8 cellular contexts compared by ENCODE assay signal in the genomic region with DNA sequence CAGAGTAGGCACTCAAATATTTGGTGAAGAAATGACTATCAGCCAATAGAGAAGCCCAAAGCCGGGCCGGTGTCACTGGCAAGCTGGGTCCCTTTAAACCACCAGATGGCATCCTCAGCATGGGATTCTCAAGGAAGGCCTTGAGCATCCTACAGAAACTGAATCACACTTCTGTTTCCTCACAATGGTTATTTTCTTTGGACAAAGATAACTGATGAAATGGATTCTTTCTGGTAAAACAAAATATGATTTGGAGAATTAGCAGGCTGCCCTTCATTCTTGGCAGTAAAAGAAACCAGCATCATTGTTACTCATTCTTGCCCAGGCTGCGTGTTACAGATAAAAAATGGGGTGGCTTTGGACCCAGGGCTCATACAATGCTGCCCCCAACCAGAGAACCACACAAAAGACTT. TPM values are rescaled to one million over a fixed set of nuclear protein-coding genes. Genes with fewer than 3 reads are reported as not detected.
DNase-seq lines count a peak whose midpoint lies in the region; ATAC-seq, FAIRE-seq and TF ChIP-seq lines count a peak whose summit lies in the region.

No MANE protein-coding gene starts in this region.

- H3K36me3 Mint-ChIP-seq in CD4-positive, alpha-beta memory T cell: no peaks in the 10 kb centered on the region

- H3K79me2 ChIP-seq in HCT116 (ENCODE audit: insufficient read depth, low read length): no peaks in the 10 kb centered on the region
- no peaks in the 10 kb centered on the region for H3K79me2 ChIP-seq in parathyroid adenoma

- FAIRE-seq in urothelium cell line (lab: Jason Lieb, UNC): no peak

- peak; percentile 36 to 56 (median 46) for DNase-seq in CD4-positive, alpha-beta memory T cell
- DNase-seq in HCT116 (ENCODE audit: low read depth, low spot score) (peak; percentile 41), RPMI8226 (peak; percentile 65), foreskin keratinocyte (peak; percentile 26 to 57), urothelium cell line (ENCODE audit: low spot score) (peak; percentile 94), NCI-H128 (lab: John Stamatoyannopoulos, UW; ENCODE audit: unreplicated experiment) (no peak)
- peak; percentile 17 for DNase-seq in activated effector memory CD4-positive, alpha-beta T cell treated with Interleukin-2 at 50 U/mL for 16 hours

- no peak overlapping the region for H3K27ac Mint-ChIP-seq in CD4-positive, alpha-beta memory T cell

- H3K27me3 Mint-ChIP-seq in CD4-positive, alpha-beta memory T cell: peaks cover 5 to 6% of the 10 kb centered on the region in 2 donors

- POLR2A ChIA-PET in CD4-positive, alpha-beta memory T cell (lab: Charles Lee; ENCODE audit: partially characterized antibody): interaction anchor here (1.3 kb wide), 1 partner anchor 30 kb away, joined by 4 read pairs; no protein-coding TSS in a partner anchor
- POLR2A ChIA-PET in HCT116 (lab: Charles Lee): no interaction called here

- no peaks in the 10 kb centered on the region for H3K9me2 ChIP-seq in HCT116 (ENCODE audit: insufficient read depth)

- H3K4me2 ChIP-seq in HCT116 (ENCODE audit: low read length) (no peak overlapping the region), parathyroid adenoma (ENCODE audit: low read length) (no peak overlapping the region)

- CTCF ChIA-PET in CD4-positive, alpha-beta memory T cell (lab: Charles Lee; ENCODE audit: partially characterized antibody): interaction anchor here (0.5 to 5.0 kb wide), 3 partner anchors 10 to 97 kb away, joined by 4 to 51 read pairs (median 6); no protein-coding TSS in a partner anchor
- CTCF ChIA-PET in HCT116 (lab: Charles Lee): interaction anchor here (1.0 to 3.2 kb wide), 2 partner anchors 62 to 267 kb away, joined by 4 to 15 read pairs; no protein-coding TSS in a partner anchor

- H3K4me3 ChIP-seq in CD4-positive, alpha-beta memory T cell (ENCODE audit: low read length in 2 of 2): no peak overlapping the region
- H3K4me3 ChIP-seq in HCT116 (replicated peaks in 1 of 2; ENCODE audit: low read depth in 1 of 2, low read length in 2 of 2): no peak overlapping the region
- H3K4me3 ChIP-seq in parathyroid adenoma (ENCODE audit: low read depth, low read length): no peak overlapping the region

- H2AFZ ChIP-seq in HCT116 (ENCODE audit: low read depth, low read length, poor library complexity, severe bottlenecking): peak overlapping the region; percentile 29
- no peak overlapping the region for H2AFZ ChIP-seq in parathyroid adenoma

- no peaks in the 10 kb centered on the region for H4K20me1 ChIP-seq in HCT116 (ENCODE audit: insufficient read depth)

- H3K4me1 ChIP-seq in CD4-positive, alpha-beta memory T cell (ENCODE audit: insufficient read depth, low read length): no peaks in the 10 kb centered on the region
- H3K4me1 ChIP-seq in HCT116 (ENCODE audit: control insufficient read depth in 1 of 2, insufficient read depth in 2 of 2, low read length in 2 of 2) (no peaks in the 10 kb centered on the region), foreskin keratinocyte (no peaks in the 10 kb centered on the region), parathyroid adenoma (no peaks in the 10 kb centered on the region)

- no peaks in the 10 kb centered on the region for H3K9me3 Mint-ChIP-seq in CD4-positive, alpha-beta memory T cell

- BruUV-seq in HCT116 (replicated peaks; lab: Mats Ljungman, UMichigan): no TSS peak

- H3K4me3 Mint-ChIP-seq in CD4-positive, alpha-beta memory T cell: no peak overlapping the region

- intact Hi-C loops in CD4-positive, alpha-beta memory T cell (cut with micrococcal nuclease): loop anchor here (1.0 to 2.0 kb wide), 3 partner anchors 267 to 1404 kb away; no protein-coding TSS in a partner anchor
- intact Hi-C loops in HCT116 (cut with micrococcal nuclease): loop anchor here (1.0 kb wide), 1 partner anchor 63 kb away; no protein-coding TSS in a partner anchor

- TF ChIP-seq CTCF in HCT116 (IDR thresholded peaks at IDR 0.05 in 2 of 3, conservative IDR thresholded peaks at IDR 0.05 in 1 of 3; ENCODE audit: borderline replicate concordance in 1 of 3, insufficient read depth in 1 of 3, low read depth in 2 of 3, low read length in 2 of 3) (peak; percentile 56 to 69 (median 64)), foreskin keratinocyte (conservative IDR thresholded peaks at IDR 0.05) (peak; percentile 92), parathyroid adenoma (IDR thresholded peaks at IDR 0.05) (peak; percentile 44)

- peak; percentile 75 for TF ChIP-seq RAD21 in HCT116 (IDR thresholded peaks at IDR 0.05; ENCODE audit: low read depth)

- H3K27ac ChIP-seq in CD4-positive, alpha-beta memory T cell (ENCODE audit: low read depth, low read length): no peak overlapping the region
- no peak overlapping the region for H3K27ac ChIP-seq in HCT116 (ENCODE audit: low read depth, low read length)
- H3K27ac ChIP-seq in foreskin keratinocyte: no peak overlapping the region
- H3K27ac ChIP-seq in parathyroid adenoma: no peak overlapping the region

- ATAC-seq in HCT116 (peak; percentile 94), foreskin keratinocyte (peak; percentile 61)

- no peaks in the 10 kb centered on the region for H3K9me3 ChIP-seq in CD4-positive, alpha-beta memory T cell (ENCODE audit: control insufficient read depth in 1 of 2, low read length in 2 of 2)
- H3K9me3 ChIP-seq in HCT116 (ENCODE audit: control insufficient read depth in 1 of 2, insufficient read depth in 1 of 2, low read depth in 1 of 2, low read length in 2 of 2): no peaks in the 10 kb centered on the region
- no peaks in the 10 kb centered on the region for H3K9me3 ChIP-seq in parathyroid adenoma (ENCODE audit: control insufficient read depth, low read length)

- RAD21 ChIA-PET in HCT116 (lab: Charles Lee; ENCODE audit: low non-redundant PET in 1 of 2, low total read pairs in 2 of 2, uncharacterized antibody in 2 of 2, unreplicated experiment in 2 of 2): no interaction called here

- H3K36me3 ChIP-seq in CD4-positive, alpha-beta memory T cell (ENCODE audit: insufficient read depth, low read length): no peaks in the 10 kb centered on the region
- H3K36me3 ChIP-seq in HCT116 (ENCODE audit: control insufficient read depth in 1 of 2, insufficient read depth in 2 of 2, low read length in 2 of 2): no peaks in the 10 kb centered on the region
- H3K36me3 ChIP-seq in parathyroid adenoma (ENCODE audit: control insufficient read depth, insufficient read depth, low read length): no peaks in the 10 kb centered on the region

- H3K4me1 Mint-ChIP-seq in CD4-positive, alpha-beta memory T cell: no peaks in the 10 kb centered on the region

- no peaks in the 10 kb centered on the region for H3K27me3 ChIP-seq in CD4-positive, alpha-beta memory T cell (ENCODE audit: insufficient read depth, low read length)
- H3K27me3 ChIP-seq in HCT116 (ENCODE audit: insufficient read depth, low read length) (peaks cover 9% of the 10 kb centered on the region; the same call in 1 of the 2 replicates), foreskin keratinocyte (peaks cover 10% of the 10 kb centered on the region), parathyroid adenoma (ENCODE audit: control insufficient read depth, insufficient read depth, low read length) (no peaks in the 10 kb centered on the region)

- H3K9ac ChIP-seq in HCT116 (ENCODE audit: low read length): no peak overlapping the region
- no peak overlapping the region for H3K9ac ChIP-seq in parathyroid adenoma

- no peak for TF ChIP-seq POLR2A in HCT116 (IDR thresholded peaks at IDR 0.05; ENCODE audit: borderline replicate concordance, extremely low read depth, insufficient read depth, insufficient read length)

TF ChIP-seq in HCT116, 20 proteins besides CTCF, POLR2A, EP300 and RAD21:
- TF ChIP-seq EZH2phosphoT487 (IDR thresholded peaks at IDR 0.05; ENCODE audit: borderline replicate concordance) (no peak), ELF1 (IDR thresholded peaks at IDR 0.05; ENCODE audit: borderline replicate concordance, low read depth) (no peak), YY1 (IDR thresholded peaks at IDR 0.05; ENCODE audit: extremely low read depth, insufficient replicate concordance, low read depth, low read length) (no peak), FOSL1 (IDR thresholded peaks at IDR 0.05; ENCODE audit: low read depth) (no peak)
- TF ChIP-seq, protein P1, sequence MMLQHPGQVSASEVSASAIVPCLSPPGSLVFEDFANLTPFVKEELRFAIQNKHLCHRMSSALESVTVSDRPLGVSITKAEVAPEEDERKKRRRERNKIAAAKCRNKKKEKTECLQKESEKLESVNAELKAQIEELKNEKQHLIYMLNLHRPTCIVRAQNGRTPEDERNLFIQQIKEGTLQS (IDR thresholded peaks at IDR 0.05): no peak
- TF ChIP-seq, protein P2, sequence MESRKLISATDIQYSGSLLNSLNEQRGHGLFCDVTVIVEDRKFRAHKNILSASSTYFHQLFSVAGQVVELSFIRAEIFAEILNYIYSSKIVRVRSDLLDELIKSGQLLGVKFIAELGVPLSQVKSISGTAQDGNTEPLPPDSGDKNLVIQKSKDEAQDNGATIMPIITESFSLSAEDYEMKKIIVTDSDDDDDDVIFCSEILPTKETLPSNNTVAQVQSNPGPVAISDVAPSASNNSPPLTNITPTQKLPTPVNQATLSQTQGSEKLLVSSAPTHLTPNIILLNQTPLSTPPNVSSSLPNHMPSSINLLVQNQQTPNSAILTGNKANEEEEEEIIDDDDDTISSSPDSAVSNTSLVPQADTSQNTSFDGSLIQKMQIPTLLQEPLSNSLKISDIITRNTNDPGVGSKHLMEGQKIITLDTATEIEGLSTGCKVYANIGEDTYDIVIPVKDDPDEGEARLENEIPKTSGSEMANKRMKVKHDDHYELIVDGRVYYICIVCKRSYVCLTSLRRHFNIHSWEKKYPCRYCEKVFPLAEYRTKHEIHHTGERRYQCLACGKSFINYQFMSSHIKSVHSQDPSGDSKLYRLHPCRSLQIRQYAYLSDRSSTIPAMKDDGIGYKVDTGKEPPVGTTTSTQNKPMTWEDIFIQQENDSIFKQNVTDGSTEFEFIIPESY (IDR thresholded peaks at IDR 0.05; ENCODE audit: extremely low read depth, insufficient replicate concordance, low read length): no peak

RNA-seq across cellular contexts. Expression of a gene that starts 30.3 kb away (rescaled TPM):
- 1 to 10 TPM; 4.0 to 4.1 TPM for total RNA-seq in CD4-positive, alpha-beta memory T cell
- 1 to 10 TPM; 2.8 to 4.1 TPM for polyA plus RNA-seq in CD4-positive, alpha-beta memory T cell
- total RNA-seq in HCT116 (2021; ENCODE audit: unreplicated experiment) (4.1 TPM), foreskin keratinocyte (7.3 and 9.5 TPM in 2 replicates)
- 2.6 and 3.3 TPM in 2 replicates for polyA plus RNA-seq in HCT116 (2012)
- 5.4 and 6.1 TPM in 2 replicates for polyA plus RNA-seq in foreskin keratinocyte
